8 cellular contexts compared by ENCODE assay signal in genomic region chr3:173397161-173398110, GRCh38. TPM values are rescaled to one million over a fixed set of nuclear protein-coding genes. Genes with fewer than 3 reads are reported as not detected.
DNase-seq lines count a peak whose midpoint lies in the region; ATAC-seq and TF ChIP-seq lines count a peak whose summit lies in the region.

NLGN1 (plus strand) TSS chr3:173397744.

- peak within 1 kb of the TSS; percentile 71 for H3K4me3 Mint-ChIP-seq in MCF 10A (ENCODE audit: unreplicated experiment)
- H3K4me3 Mint-ChIP-seq in progenitor cell of endocrine pancreas (ENCODE audit: low read depth) = peak within 1 kb of the TSS; percentile 77

- H3K4me3 ChIP-seq in A673 (ENCODE audit: low read depth, low read length, poor library complexity, severe bottlenecking) (peak within 1 kb of the TSS; percentile 65), iPS DF 6.9 (ENCODE audit: low read length) (peak within 1 kb of the TSS; percentile 98)

- H3K9me3 ChIP-seq in A673 (ENCODE audit: low read depth, low read length, poor library complexity, severe bottlenecking) (no peaks in the 10 kb centered on the region), iPS DF 6.9 (ENCODE audit: control insufficient read depth, insufficient read depth, low read length) (no peaks in the 10 kb centered on the region)

- H3K27ac ChIP-seq in A673 (ENCODE audit: low read depth, low read length, poor library complexity, severe bottlenecking) = no peak within 1 kb of the TSS
- no peak within 1 kb of the TSS for H3K27ac ChIP-seq in iPS DF 6.9 (ENCODE audit: low read length)

- H3K4me1 Mint-ChIP-seq in MCF 10A (ENCODE audit: insufficient read depth, unreplicated experiment) (peaks cover 18% of the 10 kb centered on the region), progenitor cell of endocrine pancreas (ENCODE audit: low read depth) (peaks cover 33% of the 10 kb centered on the region)

- H3K27me3 ChIP-seq in A673 (replicated peaks; ENCODE audit: insufficient read depth, low read depth, low read length, poor library complexity) (peaks cover 42% of the 10 kb centered on the region), iPS DF 6.9 (ENCODE audit: control insufficient read depth, insufficient read depth, low read length) (peaks cover 4% of the 10 kb centered on the region; the same call in 1 of the 2 replicates)

- POLR2A ChIA-PET in A673 (lab: Charles Lee; ENCODE audit: low non-redundant PET) (no interaction called here), MCF 10A (lab: Yijun Ruan, JAX) (no interaction called here)

- no peak within 1 kb of the TSS for H3K27ac Mint-ChIP-seq in MCF 10A (ENCODE audit: low read depth, unreplicated experiment)
- H3K27ac Mint-ChIP-seq in progenitor cell of endocrine pancreas = peak within 1 kb of the TSS; percentile 90

- H3K36me3 ChIP-seq in A673 (ENCODE audit: insufficient read depth, low read length, poor library complexity, severe bottlenecking) = no peaks in the 10 kb centered on the region
- H3K36me3 ChIP-seq in iPS DF 6.9 (ENCODE audit: control insufficient read depth, insufficient read depth, low read length) = no peaks in the 10 kb centered on the region

- TF ChIP-seq CTCF in A673 (conservative IDR thresholded peaks at IDR 0.05; ENCODE audit: low read depth, low read length) (0 out of 2 replicates have a peak, but pooled peaks have one; percentile 31), GM13977 (IDR thresholded peaks at IDR 0.05; ENCODE audit: extremely low read depth, insufficient read depth, missing control alignments) (no peak), MCF 10A (IDR thresholded peaks at IDR 0.05; ENCODE audit: unreplicated experiment) (no peak), progenitor cell of endocrine pancreas (IDR thresholded peaks at IDR 0.05; ENCODE audit: unreplicated experiment) (no peak)

- H3K4me1 ChIP-seq in A673 (ENCODE audit: insufficient read depth, low read length, poor library complexity, severe bottlenecking) (peaks cover 27% of the 10 kb centered on the region), iPS DF 6.9 (ENCODE audit: control insufficient read depth, insufficient read depth, low read length) (no peaks in the 10 kb centered on the region)

- intact Hi-C loops in A673 (cut with micrococcal nuclease; ENCODE audit: unreplicated experiment) = loop anchor here (10.0 kb wide), 1 partner anchor 593 kb away; no protein-coding TSS in a partner anchor
- intact Hi-C loops in MCF 10A (cut with micrococcal nuclease) = no loop called here

- H3K9me3 Mint-ChIP-seq in MCF 10A (ENCODE audit: unreplicated experiment) (no peaks in the 10 kb centered on the region), progenitor cell of endocrine pancreas (ENCODE audit: low read depth) (no peaks in the 10 kb centered on the region)

- ATAC-seq in HG03025 (IDR thresholded peaks at IDR 0.05; ENCODE audit: low FRiP score, unreplicated experiment) = no peak
- ATAC-seq in HG02885 (IDR thresholded peaks at IDR 0.05; ENCODE audit: poor library complexity, unreplicated experiment) = no peak

- peaks cover 91% of the 10 kb centered on the region for H3K27me3 Mint-ChIP-seq in MCF 10A (ENCODE audit: insufficient read depth, unreplicated experiment)
- peaks cover 52% of the 10 kb centered on the region for H3K27me3 Mint-ChIP-seq in progenitor cell of endocrine pancreas

- DNase-seq in A673 (ENCODE audit: low spot score) = peak; percentile 54
- peak; percentile 25 for DNase-seq in GM13977 (ENCODE audit: low spot score)
- peak; percentile 95 for DNase-seq in NCI-H69 (lab: John Stamatoyannopoulos, UW)
- no peak for DNase-seq in MCF 10A (ENCODE audit: unreplicated experiment)
- no peak for DNase-seq in iPS DF 6.9 (ENCODE audit: low read depth, low spot score)
- DNase-seq in progenitor cell of endocrine pancreas (ENCODE audit: low spot score, unreplicated experiment) = peak; percentile 38

- CTCF ChIA-PET in A673 (lab: Charles Lee) (interaction anchor here (0.6 kb wide), 1 partner anchor 368 kb away, joined by 3 read pairs; no protein-coding TSS in a partner anchor), MCF 10A (lab: Yijun Ruan, JAX) (no interaction called here)

- H3K36me3 Mint-ChIP-seq in MCF 10A (ENCODE audit: insufficient read depth, unreplicated experiment) (peaks cover 6% of the 10 kb centered on the region), progenitor cell of endocrine pancreas (ENCODE audit: insufficient read depth) (no peaks in the 10 kb centered on the region)

- no CpG with 5 or more reads among the region's 70 CpGs for WGBS in iPS DF 6.9 (ENCODE audit: insufficient coverage, insufficient read length)

- in situ Hi-C loops in GM13977 (cut with MboI; ENCODE audit: low pct_unique_long_range_greater_than_20kb, low sequenced_read_pairs, unreplicated experiment) = no loop called here

- BruUV-seq in A673 (replicated peaks; lab: Mats Ljungman, UMichigan) (no TSS peak), MCF 10A (replicated peaks; lab: Mats Ljungman, UMichigan) (no TSS peak)

RNA-seq across cellular contexts. Expression of gene NLGN1, which starts in this region (rescaled TPM):
- total RNA-seq in A673 (2021) = 0.39 and 1.4 TPM in 2 replicates
- not detected in 2 replicates for total RNA-seq in MCF 10A (2022)
- total RNA-seq in progenitor cell of endocrine pancreas = 5.7 and 6.5 TPM in 2 replicates

Comparison
In these comparisons a context has a peak if more than half of its experiments do, and no peak if none do; other contexts are left out.
1. DNase-seq: peak in A673 (single experiment), GM13977 (single experiment), NCI-H69 (single experiment) and progenitor cell of endocrine pancreas (single experiment); none in MCF 10A (single experiment) and iPS DF 6.9 (single experiment).